In the genomic region with DNA sequence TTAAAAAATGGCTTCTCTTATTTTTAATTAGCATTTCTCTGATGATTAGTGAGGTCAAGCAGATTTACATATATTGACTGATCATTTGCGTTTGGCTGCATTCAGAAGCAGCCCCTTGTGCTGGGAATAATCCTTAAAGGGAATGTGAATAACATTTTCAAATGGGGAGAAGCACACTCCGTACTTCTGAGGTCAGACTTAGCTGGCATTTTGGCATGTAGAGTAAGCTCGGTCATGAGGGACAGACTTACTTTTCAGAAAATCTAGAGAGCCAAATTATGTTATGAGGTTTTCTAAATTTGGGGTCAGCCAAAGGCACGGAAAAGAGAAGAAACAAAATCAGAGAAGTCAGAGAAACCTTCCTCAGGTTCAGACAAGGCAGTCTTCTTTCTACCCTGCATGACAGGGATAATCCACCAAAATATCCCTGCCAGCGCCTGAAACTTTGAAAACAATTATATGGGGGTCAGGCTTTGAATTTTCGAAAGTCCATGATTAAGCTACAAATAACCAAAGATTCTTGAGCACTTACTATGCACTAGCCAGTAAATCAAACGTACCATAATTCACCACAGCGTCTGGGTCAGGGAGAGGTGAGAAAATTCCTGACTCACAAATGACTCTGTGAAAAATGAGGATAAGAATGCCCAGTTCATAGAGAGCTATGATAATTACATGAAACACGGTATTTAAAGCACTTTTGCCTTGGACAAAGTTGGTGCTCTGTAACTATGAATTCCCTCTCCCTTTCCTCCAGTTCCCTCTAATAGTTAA, we compare ENCODE assay signal across 22 cellular contexts. TPM values are rescaled to one million over a fixed set of nuclear protein-coding genes. Genes with fewer than 3 reads are reported as not detected.
DNase-seq lines count a peak whose midpoint lies in the region; ATAC-seq, FAIRE-seq and TF ChIP-seq lines count a peak whose summit lies in the region.
"Had no signal": no experiment of that assay in that cellular context is flagged by ENCODE, and none has a peak within 500 bp of the region (broad histone marks: within the 10 kb centered on the region; RNA-seq: fewer than 3 reads in every experiment).

No MANE protein-coding gene starts in this region.

- in situ Hi-C loops in astrocyte of the spinal cord (cut with HindIII; ENCODE audit: low sequenced_read_pairs), result no loop called here

- no peak overlapping the region for H3K9ac ChIP-seq in keratinocyte (ENCODE audit: control insufficient read depth, extremely low read depth, insufficient read depth, low read length)

- H3K27me3 ChIP-seq in keratinocyte (ENCODE audit: control insufficient read depth, extremely low read depth, insufficient read depth, low read length) (no peaks in the 10 kb centered on the region), tibial nerve (no peaks in the 10 kb centered on the region)

- no peak for FAIRE-seq in keratinocyte (lab: Jason Lieb, UNC)
- FAIRE-seq: colon, GM18507, urothelium cell line had no signal

- H3K4me1 ChIP-seq in keratinocyte (ENCODE audit: control insufficient read depth, extremely low read depth, insufficient read depth, low read length), result peaks cover 44% of the 10 kb centered on the region
- peaks cover 0 to 9% (median 4%) of the 10 kb centered on the region in 4 donors for H3K4me1 ChIP-seq in tibial nerve

- no peak for TF ChIP-seq EP300 in tibial nerve (IDR thresholded peaks at IDR 0.05)

- H3K4me3 ChIP-seq in astrocyte of the spinal cord (ENCODE audit: low read depth, low read length) (no peak overlapping the region), keratinocyte (ENCODE audit: control insufficient read depth in 2 of 3, extremely low read depth in 1 of 3, insufficient read depth in 2 of 3, low read depth in 1 of 3, low read length in 3 of 3) (no peak overlapping the region), tibial nerve (no peak overlapping the region)
- H3K4me3 ChIP-seq: mucosa of descending colon, smooth muscle cell had no signal

- H3K4me2 ChIP-seq in keratinocyte (ENCODE audit: control insufficient read depth, extremely low read depth, insufficient read depth, low read depth, low read length), result no peak overlapping the region
- H3K4me2 ChIP-seq: smooth muscle cell had no signal

- H3K9me3 ChIP-seq in keratinocyte (ENCODE audit: control insufficient read depth, low read depth, low read length) (no peaks in the 10 kb centered on the region), tibial nerve (no peaks in the 10 kb centered on the region)
- H3K9me3 ChIP-seq: mucosa of descending colon had no signal

- dilution Hi-C loops in keratinocyte (cut with MboI; ENCODE audit: extremely low pct_ligation_motif_present, low sequenced_read_pairs), result no loop called here

- H3K27ac ChIP-seq in keratinocyte (ENCODE audit: control insufficient read depth, insufficient read depth, low read length) (no peak overlapping the region), tibial nerve (no peak overlapping the region)
- H3K27ac ChIP-seq: HL-60 had no signal

- peak overlapping the region; percentile 35 for H2AFZ ChIP-seq in keratinocyte (ENCODE audit: control insufficient read depth, low read length)

- ATAC-seq in HG02870 (IDR thresholded peaks at IDR 0.05; ENCODE audit: unreplicated experiment) (no peak), HG02852 (IDR thresholded peaks at IDR 0.05; ENCODE audit: unreplicated experiment) (no peak)
- ATAC-seq: mucosa of descending colon had no signal

- 46 to 53% methylated on average over 9 of the region's 9 CpGs for WGBS in tibial nerve, 2 donors

- H3K36me3 ChIP-seq in keratinocyte (ENCODE audit: control insufficient read depth in 2 of 2, extremely low read depth in 1 of 2, insufficient read depth in 2 of 2, low read length in 2 of 2) (no peaks in the 10 kb centered on the region), tibial nerve (no peaks in the 10 kb centered on the region)

- H3K79me2 ChIP-seq in keratinocyte (ENCODE audit: control insufficient read depth, insufficient read depth, low read length), result no peaks in the 10 kb centered on the region

- no peak for TF ChIP-seq CTCF in astrocyte of the spinal cord (IDR thresholded peaks at IDR 0.05; ENCODE audit: low read depth, low read length)
- no peak for TF ChIP-seq CTCF in keratinocyte (optimal IDR thresholded peaks at IDR 0.05 in 1 of 3, IDR thresholded peaks at IDR 0.05 in 1 of 3, conservative IDR thresholded peaks at IDR 0.05 in 1 of 3; ENCODE audit: extremely low read depth in 1 of 3, insufficient read depth in 2 of 3, low read length in 3 of 3)
- no peak for TF ChIP-seq CTCF in tibial nerve (IDR thresholded peaks at IDR 0.05)

- no peaks in the 10 kb centered on the region for H3K9me1 ChIP-seq in keratinocyte (ENCODE audit: control insufficient read depth, extremely low read depth, insufficient read depth, low read length)

- TF ChIP-seq POLR2A in tibial nerve (IDR thresholded peaks at IDR 0.05), result no peak

- DNase-seq in AG08395 (ENCODE audit: low spot score), result peak; percentile 62
- peak; percentile 53 for DNase-seq in HT1080 (ENCODE audit: low read depth)
- DNase-seq in astrocyte of the spinal cord (ENCODE audit: low read depth, low spot score), result peak; percentile 67
- DNase-seq in keratinocyte (ENCODE audit: low read depth, low spot score), result no peak
- no peak for DNase-seq in tibial nerve (ENCODE audit: low spot score in 2 of 2)
- no peak for DNase-seq in cerebellar nuclear complex (lab: John Stamatoyannopoulos, UW)
- DNase-seq: activated CD4-positive, alpha-beta memory T cell treated with anti-CD3 and anti-CD28 coated beads for 36 hours; activated naive CD8-positive, alpha-beta T cell treated with anti-CD3 and anti-CD28 coated beads, Interleukin-2, amount 10 ng/mL, durations not matched to agents 7 days and 5 days; activated T-cell treated with anti-CD3 and anti-CD28 coated beads, Interleukin-2, amount 50 U/mL, for 48 hours; Kasumi-1; mucosa of descending colon; NCI-H1694; NCI-H446 treated with DMSO at 0.1 percent for 48 hours; nucleus accumbens; stimulated activated naive CD4-positive, alpha-beta T cell treated with Interleukin-2 at 50 U/mL for 16 hours had no signal

- H4K20me1 ChIP-seq in keratinocyte (ENCODE audit: control insufficient read depth, extremely low read depth, insufficient read depth, low read length), result no peaks in the 10 kb centered on the region

RNA-seq across cellular contexts. Expression of gene ADAT2, which starts 44.9 kb away (rescaled TPM):
- 5.2 and 5.8 TPM in 2 replicates for total RNA-seq in HT1080 (2014; rRNA removed; shearing (Covaris generic))
- 5.5 and 7.1 TPM in 2 replicates for polyA plus RNA-seq in HT1080 (2015; cell fraction: cytosol; rRNA removed)
- polyA plus RNA-seq in HT1080 (2015; cell fraction: nucleus; rRNA removed), result 55.7 and 61.5 TPM in 2 replicates
- 8.0 to 23.1 TPM (median 14.8 TPM) in 3 replicates for polyA plus RNA-seq in keratinocyte
- polyA plus RNA-seq in keratinocyte (2011; ENCODE audit: low read depth), result 9.1 TPM
- polyA plus RNA-seq in keratinocyte (2011; cell fraction: cytosol; rRNA removed), result 2.6 and 5.1 TPM in 2 replicates
- polyA plus RNA-seq in keratinocyte (2011; cell fraction: nucleus; rRNA removed), result 52.9 and 62.6 TPM in 2 replicates
- polyA plus RNA-seq in keratinocyte (2012; ENCODE audit: low replicate concordance), result 6.7 and 9.4 TPM in 2 replicates
- polyA minus RNA-seq in keratinocyte, result 0.85 to 11.7 TPM (median 7.6 TPM) in 3 replicates
- polyA minus RNA-seq in keratinocyte (2011; cell fraction: cytosol; rRNA and poly(A)+ RNA removed), result 5.2 TPM
- 8.8 and 16.8 TPM in 2 replicates for polyA minus RNA-seq in keratinocyte (2011; cell fraction: nucleus; rRNA and poly(A)+ RNA removed)
- total RNA-seq in tibial nerve, result 10 to 100 TPM in 1 of 4 donors, 1 to 10 TPM in 3; 4.1 to 12.0 (median 6.9) TPM

RNA-seq across cellular contexts. Expression of gene PEX3, which starts 45.0 kb away (rescaled TPM):
- total RNA-seq in HT1080 (2014; rRNA removed; shearing (Covaris generic)), result 26.7 and 27.7 TPM in 2 replicates
- polyA plus RNA-seq in HT1080 (2015; cell fraction: cytosol; rRNA removed), result 12.2 and 13.8 TPM in 2 replicates
- polyA plus RNA-seq in HT1080 (2015; cell fraction: nucleus; rRNA removed), result 23.8 and 29.5 TPM in 2 replicates
- polyA plus RNA-seq in keratinocyte, result 29.4 to 68.1 TPM (median 67.4 TPM) in 3 replicates
- 23.7 TPM for polyA plus RNA-seq in keratinocyte (2011; ENCODE audit: low read depth)
- polyA plus RNA-seq in keratinocyte (2011; cell fraction: cytosol; rRNA removed), result 21.1 and 41.2 TPM in 2 replicates
- polyA plus RNA-seq in keratinocyte (2011; cell fraction: nucleus; rRNA removed), result 53.1 and 55.4 TPM in 2 replicates
- 23.5 and 25.5 TPM in 2 replicates for polyA plus RNA-seq in keratinocyte (2012; ENCODE audit: low replicate concordance)
- polyA minus RNA-seq in keratinocyte, result 13.8 to 33.1 TPM (median 22.5 TPM) in 3 replicates
- 46.0 TPM for polyA minus RNA-seq in keratinocyte (2011; cell fraction: cytosol; rRNA and poly(A)+ RNA removed)
- 33.9 and 55.9 TPM in 2 replicates for polyA minus RNA-seq in keratinocyte (2011; cell fraction: nucleus; rRNA and poly(A)+ RNA removed)
- 10 to 100 TPM in 3 of 4 donors, 1 to 10 TPM in 1; 9.0 to 20.6 (median 13.7) TPM for total RNA-seq in tibial nerve

Comparison
In these comparisons a context has a peak if more than half of its experiments do, and no peak if none do; other contexts are left out.
1. DNase-seq: peak in AG08395 (single experiment), HT1080 (single experiment) and astrocyte of the spinal cord (single experiment); none in keratinocyte (single experiment), tibial nerve (0 of 2) and cerebellar nuclear complex (0 of 2).